ENCODE assay signal across 1 cellular context in genomic region chr7:107167483-107168232, GRCh38.
TF ChIP-seq lines count a peak whose summit lies in the region.

No MANE protein-coding gene starts in this region.

TF ChIP-seq in HepG2, 621 proteins besides CTCF, POLR2A, EP300 and RAD21 (continued from another document and continues in another):
- TF ChIP-seq, protein P1, sequence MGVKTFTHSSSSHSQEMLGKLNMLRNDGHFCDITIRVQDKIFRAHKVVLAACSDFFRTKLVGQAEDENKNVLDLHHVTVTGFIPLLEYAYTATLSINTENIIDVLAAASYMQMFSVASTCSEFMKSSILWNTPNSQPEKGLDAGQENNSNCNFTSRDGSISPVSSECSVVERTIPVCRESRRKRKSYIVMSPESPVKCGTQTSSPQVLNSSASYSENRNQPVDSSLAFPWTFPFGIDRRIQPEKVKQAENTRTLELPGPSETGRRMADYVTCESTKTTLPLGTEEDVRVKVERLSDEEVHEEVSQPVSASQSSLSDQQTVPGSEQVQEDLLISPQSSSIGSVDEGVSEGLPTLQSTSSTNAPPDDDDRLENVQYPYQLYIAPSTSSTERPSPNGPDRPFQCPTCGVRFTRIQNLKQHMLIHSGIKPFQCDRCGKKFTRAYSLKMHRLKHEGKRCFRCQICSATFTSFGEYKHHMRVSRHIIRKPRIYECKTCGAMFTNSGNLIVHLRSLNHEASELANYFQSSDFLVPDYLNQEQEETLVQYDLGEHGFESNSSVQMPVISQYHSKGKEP (CRISPR knock-in tag; IDR thresholded peaks at IDR 0.05): no peak
- TF ChIP-seq SMAD1 (CRISPR knock-in tag; IDR thresholded peaks at IDR 0.05; ENCODE audit: borderline replicate concordance, low read depth) (no peak), ELF4 (CRISPR knock-in tag; IDR thresholded peaks at IDR 0.05; ENCODE audit: borderline replicate concordance) (0 out of 2 replicates have a peak, but pooled peaks have one; percentile 78), HBP1 (CRISPR knock-in tag; IDR thresholded peaks at IDR 0.05; ENCODE audit: low read depth) (no peak), DMAP1 (CRISPR knock-in tag; IDR thresholded peaks at IDR 0.05) (peak; percentile 53; the same call in 1 of the 2 replicates), ZNF3 (CRISPR knock-in tag; IDR thresholded peaks at IDR 0.05) (no peak), AGO1 (IDR thresholded peaks at IDR 0.05; ENCODE audit: low read depth, low read length, poor library complexity, severe bottlenecking) (no peak), SRSF1 (optimal IDR thresholded peaks at IDR 0.05; ENCODE audit: low read depth, low read length) (no peak), ZFP1 (CRISPR knock-in tag; IDR thresholded peaks at IDR 0.05) (no peak), RBM22 (optimal IDR thresholded peaks at IDR 0.05; ENCODE audit: low read length) (no peak), TOE1 (CRISPR knock-in tag; IDR thresholded peaks at IDR 0.05) (no peak), ZNF816 (CRISPR knock-in tag; IDR thresholded peaks at IDR 0.05; ENCODE audit: borderline replicate concordance) (no peak), GTF3A (CRISPR knock-in tag; conservative IDR thresholded peaks at IDR 0.05) (no peak), ARID2 (CRISPR knock-in tag; IDR thresholded peaks at IDR 0.05; ENCODE audit: borderline replicate concordance) (peak; percentile 52; the same call in 1 of the 2 replicates), ZNF562 (CRISPR knock-in tag; IDR thresholded peaks at IDR 0.05; ENCODE audit: borderline replicate concordance) (no peak), ZNF33A (CRISPR knock-in tag; IDR thresholded peaks at IDR 0.05; ENCODE audit: borderline replicate concordance) (no peak), TFDP1 (CRISPR knock-in tag; IDR thresholded peaks at IDR 0.05; ENCODE audit: borderline replicate concordance) (no peak), HOXA3 (CRISPR knock-in tag; IDR thresholded peaks at IDR 0.05) (peak; percentile 13; the same call in 1 of the 2 replicates), NFE2L2 (IDR thresholded peaks at IDR 0.05; ENCODE audit: low read length) (no peak), ZSCAN5A (CRISPR knock-in tag; IDR thresholded peaks at IDR 0.05; ENCODE audit: borderline replicate concordance) (no peak), RXRB (CRISPR knock-in tag; IDR thresholded peaks at IDR 0.05; ENCODE audit: borderline replicate concordance) (no peak), ZNF18 (CRISPR knock-in tag; IDR thresholded peaks at IDR 0.05; ENCODE audit: insufficient replicate concordance) (peak; percentile 50), ZNF446 (CRISPR knock-in tag; IDR thresholded peaks at IDR 0.05) (no peak), PATZ1 (CRISPR knock-in tag; IDR thresholded peaks at IDR 0.05) (peak; percentile 64; the same call in 1 of the 2 replicates), ZNF503 (CRISPR knock-in tag; IDR thresholded peaks at IDR 0.05) (no peak), SMYD3 (CRISPR knock-in tag; IDR thresholded peaks at IDR 0.05) (0 out of 2 replicates have a peak, but pooled peaks have one; percentile 37), NFAT5 (CRISPR knock-in tag; IDR thresholded peaks at IDR 0.05) (no peak), ZNF44 (CRISPR knock-in tag; IDR thresholded peaks at IDR 0.05) (no peak), HNRNPH1 (optimal IDR thresholded peaks at IDR 0.05; ENCODE audit: low read depth, low read length) (no peak), REXO4 (CRISPR knock-in tag; IDR thresholded peaks at IDR 0.05; ENCODE audit: borderline replicate concordance) (no peak), ZNF282 (IDR thresholded peaks at IDR 0.05; ENCODE audit: partially characterized antibody) (no peak), KDM5A (IDR thresholded peaks at IDR 0.05; ENCODE audit: borderline replicate concordance, low read length) (peak; percentile 18; the same call in 1 of the 2 replicates), ZBTB21 (CRISPR knock-in tag; IDR thresholded peaks at IDR 0.05) (peak; percentile 82), NFIB (CRISPR knock-in tag; IDR thresholded peaks at IDR 0.05; ENCODE audit: borderline replicate concordance) (no peak), ZSCAN30 (CRISPR knock-in tag; IDR thresholded peaks at IDR 0.05) (0 out of 2 replicates have a peak, but pooled peaks have one; percentile 55)
- TF ChIP-seq, protein P2, sequence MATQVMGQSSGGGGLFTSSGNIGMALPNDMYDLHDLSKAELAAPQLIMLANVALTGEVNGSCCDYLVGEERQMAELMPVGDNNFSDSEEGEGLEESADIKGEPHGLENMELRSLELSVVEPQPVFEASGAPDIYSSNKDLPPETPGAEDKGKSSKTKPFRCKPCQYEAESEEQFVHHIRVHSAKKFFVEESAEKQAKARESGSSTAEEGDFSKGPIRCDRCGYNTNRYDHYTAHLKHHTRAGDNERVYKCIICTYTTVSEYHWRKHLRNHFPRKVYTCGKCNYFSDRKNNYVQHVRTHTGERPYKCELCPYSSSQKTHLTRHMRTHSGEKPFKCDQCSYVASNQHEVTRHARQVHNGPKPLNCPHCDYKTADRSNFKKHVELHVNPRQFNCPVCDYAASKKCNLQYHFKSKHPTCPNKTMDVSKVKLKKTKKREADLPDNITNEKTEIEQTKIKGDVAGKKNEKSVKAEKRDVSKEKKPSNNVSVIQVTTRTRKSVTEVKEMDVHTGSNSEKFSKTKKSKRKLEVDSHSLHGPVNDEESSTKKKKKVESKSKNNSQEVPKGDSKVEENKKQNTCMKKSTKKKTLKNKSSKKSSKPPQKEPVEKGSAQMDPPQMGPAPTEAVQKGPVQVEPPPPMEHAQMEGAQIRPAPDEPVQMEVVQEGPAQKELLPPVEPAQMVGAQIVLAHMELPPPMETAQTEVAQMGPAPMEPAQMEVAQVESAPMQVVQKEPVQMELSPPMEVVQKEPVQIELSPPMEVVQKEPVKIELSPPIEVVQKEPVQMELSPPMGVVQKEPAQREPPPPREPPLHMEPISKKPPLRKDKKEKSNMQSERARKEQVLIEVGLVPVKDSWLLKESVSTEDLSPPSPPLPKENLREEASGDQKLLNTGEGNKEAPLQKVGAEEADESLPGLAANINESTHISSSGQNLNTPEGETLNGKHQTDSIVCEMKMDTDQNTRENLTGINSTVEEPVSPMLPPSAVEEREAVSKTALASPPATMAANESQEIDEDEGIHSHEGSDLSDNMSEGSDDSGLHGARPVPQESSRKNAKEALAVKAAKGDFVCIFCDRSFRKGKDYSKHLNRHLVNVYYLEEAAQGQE (IDR thresholded peaks at IDR 0.05; ENCODE audit: borderline replicate concordance in 1 of 2, low read depth in 1 of 2, low read length in 2 of 2): 0 out of 4 replicates have a peak, but pooled peaks of 1 of the 2 experiments have one; percentile 21
